35 cellular contexts compared by ENCODE assay signal in genomic region chr1:162186406-162186805, GRCh38.
"Had no signal": no experiment of that assay in that cellular context is flagged by ENCODE, and none has a peak within 500 bp of the region (broad histone marks: within the 10 kb centered on the region; RNA-seq: fewer than 3 reads in every experiment).

No MANE protein-coding gene starts in this region.

- ATAC-seq: activated CD8-positive, alpha-beta T cell treated with anti-CD3 and anti-CD28 coated beads for 36 hours; activated naive CD4-positive, alpha-beta T cell treated with anti-CD3 and anti-CD28 coated beads, Interleukin-2, amount 50 U/mL, for 72 hours; activated T-cell treated with anti-CD3 and anti-CD28 coated beads, Interleukin-2, amount 50 U/mL, for 4 hours; activated T-cell treated with anti-CD3 and anti-CD28 coated beads, Interleukin-2, amount 50 U/mL, for 72 hours; activated T-helper 17 cell treated with anti-CD3 and anti-CD28 coated beads, Interleukin-2, amount 50 U/mL, for 72 hours; body of pancreas had no signal

- H3K4me3 Mint-ChIP-seq: activated B cell treated with CpG ODN at 0.5 μM for 24 hours; activated CD4-positive, alpha-beta memory T cell treated with anti-CD3 and anti-CD28 coated beads for 36 hours; activated CD4-positive, alpha-beta T cell treated with anti-CD3 and anti-CD28 coated beads, Interleukin-2, amount 10 ng/mL, durations not matched to agents 24 days and 14 days; activated CD8-positive, alpha-beta T cell treated with anti-CD3 and anti-CD28 coated beads for 36 hours; activated naive CD4-positive, alpha-beta T cell treated with anti-CD3 and anti-CD28 coated beads for 36 hours; activated naive CD8-positive, alpha-beta T cell treated with anti-CD3 and anti-CD28 coated beads for 36 hours; activated T-cell treated with anti-CD3 and anti-CD28 coated beads, Interleukin-2, amount 50 U/mL, for 4 hours; activated T-cell treated with anti-CD3 and anti-CD28 coated beads, Interleukin-2, amount 50 U/mL, for 72 hours; activated T-helper 1 cell treated with anti-CD3 and anti-CD28 coated beads, Interleukin-12 subunit alpha, Interleukin-12 subunit beta, Interleukin-2, Interleukin-4 antibody, amounts not matched to agents 30 ng/mL and 10 ng/mL and 1 ng/mL, durations not matched to agents 14 hours and 24 hours and 36 hours; activated T-helper 17 cell treated with anti-CD3 and anti-CD28 coated beads, Interleukin-2, amount 50 U/mL, for 72 hours; T-helper 1 cell treated with Interleukin-12 subunit alpha and Interleukin-12 subunit beta and Interleukin-4 antibody, amounts not matched to agents 30 μg/mL and 1 μg/mL, for 36 hours; T-helper 2 cell treated with Interferon-gamma antibody and Interleukin-4, amounts not matched to agents 5 μg/mL and 100 μg/mL, for 36 hours had no signal

- H3K4me1 Mint-ChIP-seq: activated B cell treated with CpG ODN at 0.5 μM for 24 hours; activated CD4-positive, alpha-beta T cell treated with anti-CD3 and anti-CD28 coated beads, Interleukin-2, amount 10 ng/mL, durations not matched to agents 24 days and 14 days; activated naive CD8-positive, alpha-beta T cell treated with anti-CD3 and anti-CD28 coated beads for 36 hours; activated T-helper 17 cell treated with anti-CD3 and anti-CD28 coated beads, Interleukin-2, amount 50 U/mL, for 72 hours had no signal

- H3K27ac Mint-ChIP-seq: activated B cell treated with CpG ODN at 0.5 μM for 24 hours; activated CD4-positive, alpha-beta memory T cell treated with anti-CD3 and anti-CD28 coated beads for 36 hours; activated CD4-positive, alpha-beta T cell treated with anti-CD3 and anti-CD28 coated beads, Interleukin-2, amount 10 ng/mL, durations not matched to agents 24 days and 14 days; activated CD8-positive, alpha-beta T cell treated with anti-CD3 and anti-CD28 coated beads for 36 hours; activated naive CD4-positive, alpha-beta T cell treated with anti-CD3 and anti-CD28 coated beads for 36 hours; activated naive CD4-positive, alpha-beta T cell treated with anti-CD3 and anti-CD28 coated beads, Interleukin-2, amount 50 U/mL, for 72 hours; activated naive CD8-positive, alpha-beta T cell treated with anti-CD3 and anti-CD28 coated beads for 36 hours; activated T-cell treated with anti-CD3 and anti-CD28 coated beads, Interleukin-2, amount 50 U/mL, for 72 hours; activated T-helper 1 cell treated with anti-CD3 and anti-CD28 coated beads, Interleukin-12 subunit alpha, Interleukin-12 subunit beta, Interleukin-2, Interleukin-4 antibody, amounts not matched to agents 30 ng/mL and 10 ng/mL and 1 ng/mL, durations not matched to agents 14 hours and 24 hours and 36 hours; activated T-helper 17 cell treated with anti-CD3 and anti-CD28 coated beads, Interleukin-2, amount 50 U/mL, for 72 hours; T-helper 1 cell treated with Interleukin-12 subunit alpha and Interleukin-12 subunit beta and Interleukin-4 antibody, amounts not matched to agents 30 μg/mL and 1 μg/mL, for 36 hours; T-helper 2 cell treated with Interferon-gamma antibody and Interleukin-4, amounts not matched to agents 5 μg/mL and 100 μg/mL, for 36 hours had no signal

- H3K36me3 Mint-ChIP-seq: activated CD4-positive, alpha-beta memory T cell treated with anti-CD3 and anti-CD28 coated beads for 36 hours; activated naive CD4-positive, alpha-beta T cell treated with anti-CD3 and anti-CD28 coated beads, Interleukin-2, amount 50 U/mL, for 72 hours; activated naive CD8-positive, alpha-beta T cell treated with anti-CD3 and anti-CD28 coated beads for 36 hours had no signal

- FAIRE-seq: astrocyte, TTC549 had no signal

- H3K27me3 Mint-ChIP-seq: activated naive CD8-positive, alpha-beta T cell treated with anti-CD3 and anti-CD28 coated beads for 36 hours had no signal

- DNase-seq: activated B cell treated with CpG ODN at 0.5 μM for 24 hours; activated CD4-positive, alpha-beta memory T cell treated with anti-CD3 and anti-CD28 coated beads for 36 hours; activated CD4-positive, alpha-beta T cell treated with anti-CD3 and anti-CD28 coated beads for 4 hours; activated CD4-positive, alpha-beta T cell treated with anti-CD3 and anti-CD28 coated beads, Interleukin-2, amount 10 ng/mL, durations not matched to agents 24 days and 14 days; activated CD4-positive, alpha-beta T cell treated with anti-CD3 and anti-CD28 coated beads, Interleukin-2, amount 50 U/mL, for 1 hour; activated CD4-positive, alpha-beta T cell treated with anti-CD3 and anti-CD28 coated beads, Interleukin-2, amount 50 U/mL, for 4 hours; activated CD4-positive, CD25-positive, alpha-beta regulatory T cell treated with anti-CD3 and anti-CD28 coated beads, Interleukin-2, amount 50 U/mL, for 72 hours; activated CD8-positive, alpha-beta memory T cell treated with anti-CD3 and anti-CD28 coated beads, Interleukin-2, amount 50 U/mL, for 4 hours; activated CD8-positive, alpha-beta T cell treated with anti-CD3 and anti-CD28 coated beads for 36 hours; activated effector memory CD4-positive, alpha-beta T cell treated with anti-CD3 and anti-CD28 coated beads, Interleukin-2, amount 50 U/mL, for 16 hours; activated gamma-delta T cell treated with Interleukin-2 at 50 U/mL for 16 hours; activated naive CD4-positive, alpha-beta T cell; activated naive CD4-positive, alpha-beta T cell treated with anti-CD3 and anti-CD28 coated beads for 36 hours; activated naive CD4-positive, alpha-beta T cell treated with anti-CD3 and anti-CD28 coated beads, Interleukin-2, amount 50 U/mL, for 16 hours; activated naive CD8-positive, alpha-beta T cell treated with anti-CD3 and anti-CD28 coated beads for 36 hours; activated T-cell treated with anti-CD3 and anti-CD28 coated beads for 4 hours; activated T-cell treated with anti-CD3 and anti-CD28 coated beads, Interleukin-2, amount 50 U/mL, for 1 hour; activated T-cell treated with anti-CD3 and anti-CD28 coated beads, Interleukin-2, amount 50 U/mL, for 4 hours; activated T-cell treated with anti-CD3 and anti-CD28 coated beads, Interleukin-2, amount 50 U/mL, for 72 hours; adrenal gland; amniotic stem cell; aorta; body of pancreas; brain microvascular endothelial cell; central memory CD4-positive, alpha-beta T cell; T-helper 1 cell; T-helper 2 cell; T-helper 9 cell had no signal

- H3K9me3 Mint-ChIP-seq: activated CD4-positive, alpha-beta memory T cell treated with anti-CD3 and anti-CD28 coated beads for 36 hours; activated CD4-positive, alpha-beta T cell treated with anti-CD3 and anti-CD28 coated beads, Interleukin-2, amount 10 ng/mL, durations not matched to agents 24 days and 14 days; activated naive CD4-positive, alpha-beta T cell treated with anti-CD3 and anti-CD28 coated beads, Interleukin-2, amount 50 U/mL, for 72 hours; activated T-cell treated with anti-CD3 and anti-CD28 coated beads, Interleukin-2, amount 50 U/mL, for 72 hours; activated T-helper 1 cell treated with anti-CD3 and anti-CD28 coated beads, Interleukin-12 subunit alpha, Interleukin-12 subunit beta, Interleukin-2, Interleukin-4 antibody, amounts not matched to agents 30 ng/mL and 10 ng/mL and 1 ng/mL, durations not matched to agents 14 hours and 24 hours and 36 hours; activated T-helper 17 cell treated with anti-CD3 and anti-CD28 coated beads, Interleukin-2, amount 50 U/mL, for 72 hours; T-helper 1 cell treated with Interleukin-12 subunit alpha and Interleukin-12 subunit beta and Interleukin-4 antibody, amounts not matched to agents 30 μg/mL and 1 μg/mL, for 36 hours; T-helper 2 cell treated with Interferon-gamma antibody and Interleukin-4, amounts not matched to agents 5 μg/mL and 100 μg/mL, for 36 hours had no signal
